Comparison of ENCODE assay signal across 1 cellular context in the genomic region with DNA sequence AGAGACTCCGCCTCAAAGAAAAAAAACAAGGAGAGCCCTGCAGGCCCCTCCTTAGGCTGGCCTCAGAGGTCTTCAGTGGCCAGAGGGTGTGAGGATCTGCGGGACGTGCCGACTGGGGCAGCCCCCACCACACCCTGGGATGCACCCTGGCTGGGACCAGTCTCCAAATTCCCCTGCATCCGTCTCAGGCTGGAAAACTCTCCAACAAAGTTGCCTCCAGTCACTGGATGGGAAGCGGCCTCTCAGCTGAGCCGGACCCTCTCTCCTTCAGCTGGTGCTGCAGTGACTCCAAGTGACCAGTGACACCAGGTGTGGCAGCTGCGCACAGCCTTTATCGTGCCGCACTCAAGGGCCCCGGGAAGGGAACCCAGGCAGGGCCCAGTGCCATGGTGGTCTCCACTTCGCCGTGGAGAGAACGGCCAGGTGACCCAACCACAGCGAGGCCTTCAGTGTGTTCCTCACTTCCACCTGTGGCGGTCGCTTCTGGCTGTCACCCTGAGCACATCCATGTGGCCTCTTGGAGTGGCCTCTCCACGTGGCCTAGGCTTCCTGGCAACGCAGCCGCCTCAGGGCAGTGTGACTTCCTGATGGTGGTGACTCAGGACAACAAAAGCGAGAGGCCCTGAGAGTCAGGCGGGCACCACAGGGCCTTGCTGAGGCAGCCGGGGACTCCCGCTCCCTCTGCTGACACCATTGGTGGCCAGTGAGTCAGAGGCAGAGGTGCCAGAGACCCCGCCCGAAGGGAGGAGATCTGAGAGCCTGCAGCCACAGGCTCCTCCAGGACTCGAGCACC.
TF ChIP-seq lines count a peak whose summit lies in the region.

No MANE protein-coding gene starts in this region.

TF ChIP-seq in IMR-90, 13 proteins besides CTCF, POLR2A, EP300 and RAD21:
- TF ChIP-seq, protein P1, sequence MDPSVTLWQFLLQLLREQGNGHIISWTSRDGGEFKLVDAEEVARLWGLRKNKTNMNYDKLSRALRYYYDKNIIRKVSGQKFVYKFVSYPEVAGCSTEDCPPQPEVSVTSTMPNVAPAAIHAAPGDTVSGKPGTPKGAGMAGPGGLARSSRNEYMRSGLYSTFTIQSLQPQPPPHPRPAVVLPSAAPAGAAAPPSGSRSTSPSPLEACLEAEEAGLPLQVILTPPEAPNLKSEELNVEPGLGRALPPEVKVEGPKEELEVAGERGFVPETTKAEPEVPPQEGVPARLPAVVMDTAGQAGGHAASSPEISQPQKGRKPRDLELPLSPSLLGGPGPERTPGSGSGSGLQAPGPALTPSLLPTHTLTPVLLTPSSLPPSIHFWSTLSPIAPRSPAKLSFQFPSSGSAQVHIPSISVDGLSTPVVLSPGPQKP (IDR thresholded peaks at IDR 0.05; ENCODE audit: borderline replicate concordance, low read depth, low read length) = no peak
- TF ChIP-seq, protein P2, sequence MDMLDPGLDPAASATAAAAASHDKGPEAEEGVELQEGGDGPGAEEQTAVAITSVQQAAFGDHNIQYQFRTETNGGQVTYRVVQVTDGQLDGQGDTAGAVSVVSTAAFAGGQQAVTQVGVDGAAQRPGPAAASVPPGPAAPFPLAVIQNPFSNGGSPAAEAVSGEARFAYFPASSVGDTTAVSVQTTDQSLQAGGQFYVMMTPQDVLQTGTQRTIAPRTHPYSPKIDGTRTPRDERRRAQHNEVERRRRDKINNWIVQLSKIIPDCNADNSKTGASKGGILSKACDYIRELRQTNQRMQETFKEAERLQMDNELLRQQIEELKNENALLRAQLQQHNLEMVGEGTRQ (IDR thresholded peaks at IDR 0.05; ENCODE audit: low read depth, low read length) = no peak; the same call in 1 of the 2 replicates
- TF ChIP-seq MXI1 (IDR thresholded peaks at IDR 0.05; ENCODE audit: borderline replicate concordance, low read depth, low read length) = peak; percentile 65
- no peak for TF ChIP-seq MAFK (IDR thresholded peaks at IDR 0.05; ENCODE audit: low read depth, low read length)
- no peak for TF ChIP-seq SMC3 (IDR thresholded peaks at IDR 0.05; ENCODE audit: low read depth, low read length)
- no peak for TF ChIP-seq CHD1 (IDR thresholded peaks at IDR 0.05; ENCODE audit: low read depth, low read length)
